ENCODE assay signal across 24 cellular contexts in the genomic region with DNA sequence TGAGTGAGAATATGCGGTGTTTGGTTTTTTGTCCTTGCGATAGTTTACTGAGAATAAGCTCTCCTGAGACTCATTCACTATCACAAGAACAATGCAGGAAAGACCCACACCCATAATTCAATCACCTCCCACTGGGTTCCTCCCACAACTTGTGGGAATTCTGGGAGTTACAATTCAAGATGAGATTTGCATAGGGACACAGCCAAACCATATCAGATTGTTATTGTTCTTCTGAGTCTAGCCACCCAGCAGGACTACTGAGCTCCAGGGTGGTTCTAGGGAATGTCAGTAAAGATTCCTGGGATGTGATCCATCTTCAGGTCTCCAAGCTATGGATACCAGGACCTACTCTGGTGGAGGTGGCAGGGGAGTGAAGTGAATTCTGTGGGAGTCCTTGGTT.
"Had no signal": no experiment of that assay in that cellular context is flagged by ENCODE, and none has a peak within 500 bp of the region (broad histone marks: within the 10 kb centered on the region; RNA-seq: fewer than 3 reads in every experiment).

No MANE protein-coding gene starts in this region.

- H3K4me3 ChIP-seq: colonic mucosa, coronary artery, dorsolateral prefrontal cortex, esophagus muscularis mucosa, esophagus squamous epithelium, gastrocnemius medialis, gastroesophageal sphincter, heart left ventricle, heart right ventricle had no signal

- H3K9me3 ChIP-seq: colonic mucosa, esophagus muscularis mucosa, gastrocnemius medialis had no signal

- H3K27ac ChIP-seq: colonic mucosa, coronary artery, dorsolateral prefrontal cortex, epithelial cell of prostate, esophagus muscularis mucosa, esophagus squamous epithelium, foreskin keratinocyte, gastrocnemius medialis, gastroesophageal sphincter, heart left ventricle, heart right ventricle had no signal

- H3K36me3 ChIP-seq: colonic mucosa, esophagus muscularis mucosa, esophagus squamous epithelium, gastrocnemius medialis, gastroesophageal sphincter, heart left ventricle, heart right ventricle had no signal

- ATAC-seq: effector memory CD8-positive, alpha-beta T cell; esophagus mucosa; foreskin keratinocyte; gastrocnemius medialis; gastroesophageal sphincter; heart left ventricle; heart right ventricle had no signal

- H3K27me3 Mint-ChIP-seq: dendritic cell treated with granulocyte-macrophage colony-stimulating factor and Interleukin-4, amounts not matched to agents 40 ng/mL and 50 ng/mL, for 4 days; effector memory CD8-positive, alpha-beta T cell had no signal

- H3K4me3 Mint-ChIP-seq: dendritic cell treated with granulocyte-macrophage colony-stimulating factor and Interleukin-4, amounts not matched to agents 40 ng/mL and 50 ng/mL, for 4 days; effector memory CD8-positive, alpha-beta T cell had no signal

- DNase-seq: colonic mucosa; cortex of kidney; dermis blood vessel endothelial cell; dorsolateral prefrontal cortex; effector CD4-positive, alpha-beta T cell; effector CD8-positive, alpha-beta T cell; effector memory CD4-positive, alpha-beta T cell; effector memory CD8-positive, alpha-beta T cell; erythroblast; esophagus squamous epithelium; foreskin fibroblast; foreskin keratinocyte; foreskin melanocyte; gastrocnemius medialis; glutamatergic neuron; head of caudate nucleus; heart left ventricle; heart right ventricle had no signal

- H3K27me3 ChIP-seq: colonic mucosa, esophagus muscularis mucosa, esophagus squamous epithelium, foreskin keratinocyte, gastrocnemius medialis, gastroesophageal sphincter, heart left ventricle, heart right ventricle had no signal

- H3K4me1 ChIP-seq: colonic mucosa, esophagus muscularis mucosa, esophagus squamous epithelium, foreskin keratinocyte, gastrocnemius medialis, gastroesophageal sphincter, heart left ventricle, heart right ventricle had no signal

- H3K27ac Mint-ChIP-seq: dendritic cell treated with granulocyte-macrophage colony-stimulating factor and Interleukin-4, amounts not matched to agents 40 ng/mL and 50 ng/mL, for 4 days; effector memory CD8-positive, alpha-beta T cell had no signal
